25 cellular contexts compared by ENCODE assay signal in the genomic region with DNA sequence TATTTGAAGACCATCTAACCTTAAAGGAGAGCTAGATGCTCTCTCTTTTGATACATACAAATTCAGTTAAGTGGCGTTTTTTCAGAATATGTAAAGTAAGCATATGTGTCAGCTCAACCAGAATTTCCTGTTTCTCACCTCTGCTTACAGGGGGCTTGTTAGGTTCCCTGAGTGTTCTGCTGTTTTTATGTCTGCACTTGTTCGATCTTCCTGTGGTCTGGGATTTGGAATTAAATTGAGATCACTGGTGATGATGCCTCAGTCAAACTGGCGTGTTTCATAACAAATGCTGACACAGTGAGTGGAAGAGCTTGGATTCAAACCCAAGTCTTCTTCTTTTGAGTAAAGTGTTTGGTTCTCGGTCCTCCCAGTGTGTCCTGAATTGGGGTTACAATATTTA.
"Had no signal": no experiment of that assay in that cellular context is flagged by ENCODE, and none has a peak within 500 bp of the region (broad histone marks: within the 10 kb centered on the region; RNA-seq: fewer than 3 reads in every experiment).

No MANE protein-coding gene starts in this region.

- H3K4me1 ChIP-seq: left lung, lower lobe of right lung, right atrium auricular region, right lobe of liver, uterus had no signal

- H3K4me3 Mint-ChIP-seq: mesothelial cell of epicardium; naive B cell; natural killer cell treated with Interleukin-12 subunit alpha and Interleukin-12 subunit beta and Interleukin-15 and Interleukin-18, amount 100 ng/mL, for 72 hours; stimulated activated memory B cell treated with anti-CD40 and anti-IgM and Interleukin-4, amounts not matched to agents 10 μg/mL and 1 μg/mL and 100 μg/mL, for 72 hours; stimulated activated naive CD8-positive, alpha-beta T cell treated with anti-CD3 and anti-CD28 coated beads, Interleukin-15, amount 100 ng/mL, for 72 hours; type B pancreatic cell had no signal

- H3K36me3 Mint-ChIP-seq: mesothelial cell of epicardium; naive B cell; natural killer cell treated with Interleukin-12 subunit alpha and Interleukin-12 subunit beta and Interleukin-15 and Interleukin-18, amount 100 ng/mL, for 72 hours; stimulated activated memory B cell treated with anti-CD40 and anti-IgM and Interleukin-4, amounts not matched to agents 10 μg/mL and 1 μg/mL and 100 μg/mL, for 72 hours; type B pancreatic cell had no signal

- H3K4me2 ChIP-seq: smooth muscle cell had no signal

- H3K4me1 Mint-ChIP-seq: naive B cell; stimulated activated memory B cell treated with anti-CD40 and anti-IgM and Interleukin-4, amounts not matched to agents 10 μg/mL and 1 μg/mL and 100 μg/mL, for 72 hours; stimulated activated naive CD8-positive, alpha-beta T cell treated with anti-CD3 and anti-CD28 coated beads, Interleukin-15, amount 100 ng/mL, for 72 hours had no signal

- H3K27me3 Mint-ChIP-seq: type B pancreatic cell had no signal

- H3K27ac Mint-ChIP-seq: mesothelial cell of epicardium; naive B cell; natural killer cell treated with Interleukin-12 subunit alpha and Interleukin-12 subunit beta and Interleukin-15 and Interleukin-18, amount 100 ng/mL, for 72 hours; progenitor cell of endocrine pancreas; stimulated activated memory B cell treated with anti-CD40 and anti-IgM and Interleukin-4, amounts not matched to agents 10 μg/mL and 1 μg/mL and 100 μg/mL, for 72 hours; stimulated activated naive CD8-positive, alpha-beta T cell treated with anti-CD3 and anti-CD28 coated beads, Interleukin-15, amount 100 ng/mL, for 72 hours; type B pancreatic cell had no signal

- H3K4me3 ChIP-seq: left lung, lower lobe of right lung, ovary, right atrium auricular region, right lobe of liver, smooth muscle cell, tibial nerve, uterus had no signal

- H3K9me3 Mint-ChIP-seq: mesothelial cell of epicardium; natural killer cell treated with Interleukin-12 subunit alpha and Interleukin-12 subunit beta and Interleukin-15 and Interleukin-18, amount 100 ng/mL, for 72 hours had no signal

- ATAC-seq: left colon; left lung; lower lobe of right lung; natural killer cell treated with Interleukin-12 subunit alpha and Interleukin-12 subunit beta and Interleukin-15 and Interleukin-18, amount 100 ng/mL, for 72 hours; right lobe of liver; stimulated activated memory B cell treated with anti-CD40 and anti-IgM and Interleukin-4, amounts not matched to agents 10 μg/mL and 1 μg/mL and 100 μg/mL, for 72 hours; stimulated activated naive CD8-positive, alpha-beta T cell treated with anti-CD3 and anti-CD28 coated beads, Interleukin-15, amount 100 ng/mL, for 72 hours had no signal

- H3K9me3 ChIP-seq: left lung, lower lobe of right lung, ovary, right atrium auricular region, right lobe of liver, tibial nerve, uterus had no signal

- H3K27me3 ChIP-seq: left lung, ovary, right atrium auricular region, right lobe of liver, tibial nerve, uterus had no signal

- H3K36me3 ChIP-seq: left lung, lower lobe of right lung, ovary, right atrium auricular region, right lobe of liver, tibial nerve, uterus had no signal

- DNase-seq: kidney; left colon; left lung; lower lobe of right lung; mammary epithelial cell; mesenchymal stem cell; naive B cell; ovary; right lobe of liver; stimulated activated CD4-positive, alpha-beta T cell treated with anti-CD3 and anti-CD28 coated beads, Interleukin-1b, Interleukin-23, amount 100 ng/mL, for 48 hours; stimulated activated CD4-positive, alpha-beta T cell treated with anti-CD3 and anti-CD28 coated beads, Interleukin-2, amount 100 ng/mL, for 48 hours; stimulated activated CD4-positive, alpha-beta T cell treated with anti-CD3 and anti-CD28 coated beads, Interleukin-4, amount 100 ng/mL, for 4 hours; stimulated activated CD8-positive, alpha-beta memory T cell treated with anti-CD3 and anti-CD28 coated beads, Interleukin-4, amount 100 ng/mL, for 48 hours; stimulated activated naive CD4-positive, alpha-beta T cell treated with Interleukin-2 at 50 U/mL for 16 hours; stimulated activated naive CD8-positive, alpha-beta T cell treated with anti-CD3 and anti-CD28 coated beads, Interleukin-15, amount 100 ng/mL, for 72 hours; substantia nigra; uterus had no signal

- H3K27ac ChIP-seq: left lung, lower lobe of right lung, ovary, right atrium auricular region, right lobe of liver, tibial nerve, uterus had no signal
